In the genomic region with DNA sequence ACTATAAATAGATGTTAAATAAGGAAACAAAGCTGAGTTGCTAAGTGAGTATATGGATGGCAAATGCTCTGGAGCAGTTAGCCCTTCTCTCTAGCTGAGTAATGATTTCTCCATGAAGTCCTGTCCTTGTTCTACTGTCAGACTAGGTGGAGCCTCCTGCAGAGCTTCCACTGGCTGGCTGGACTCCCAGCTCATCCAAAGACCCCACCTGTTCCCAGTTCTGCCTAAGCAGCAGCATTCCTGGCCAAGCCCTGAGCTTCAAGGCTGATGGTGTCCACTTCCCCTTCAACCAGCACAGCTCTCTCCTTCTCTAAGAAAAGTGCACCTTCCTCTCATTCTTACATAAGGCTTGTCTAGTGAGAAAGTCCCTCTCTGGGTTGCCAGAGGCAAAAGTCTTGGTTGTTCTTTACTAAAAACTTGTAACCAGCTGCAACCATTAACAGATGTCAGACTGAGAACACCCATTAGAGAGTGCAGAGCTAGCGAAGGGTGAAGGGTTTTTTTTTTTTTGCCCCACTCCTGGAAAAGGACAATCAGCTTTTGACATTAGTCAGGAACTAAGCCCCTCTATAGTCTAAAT, we compare ENCODE assay signal across 10 cellular contexts. TPM values are rescaled to one million over a fixed set of nuclear protein-coding genes. Genes with fewer than 3 reads are reported as not detected.
DNase-seq lines count a peak whose midpoint lies in the region; ATAC-seq and TF ChIP-seq lines count a peak whose summit lies in the region.
"Had no signal": no experiment of that assay in that cellular context is flagged by ENCODE, and none has a peak within 500 bp of the region (broad histone marks: within the 10 kb centered on the region; RNA-seq: fewer than 3 reads in every experiment).

No MANE protein-coding gene starts in this region.

- peaks cover 27% of the 10 kb centered on the region for H3K36me3 Mint-ChIP-seq in activated naive CD4-positive, alpha-beta T cell treated with anti-CD3 and anti-CD28 coated beads, Interleukin-2, amount 10 ng/mL, durations not matched to agents 7 days and 5 days
- H3K36me3 Mint-ChIP-seq in activated naive CD4-positive, alpha-beta T cell treated with anti-CD3 and anti-CD28 coated beads, Interleukin-2, amount 50 U/mL, for 72 hours = peaks cover 0 to 28% of the 10 kb centered on the region in 2 donors
- peaks cover 8% of the 10 kb centered on the region for H3K36me3 Mint-ChIP-seq in stimulated activated effector memory CD8-positive, alpha-beta T cell treated with anti-CD3 and anti-CD28 coated beads, Interleukin-12 subunit alpha, Interleukin-12 subunit beta, amount 100 ng/mL, for 72 hours

- H3K4me3 Mint-ChIP-seq in activated naive CD4-positive, alpha-beta T cell treated with anti-CD3 and anti-CD28 coated beads, Interleukin-2, amount 10 ng/mL, durations not matched to agents 7 days and 5 days = no peak overlapping the region
- no peak overlapping the region for H3K4me3 Mint-ChIP-seq in stimulated activated effector memory CD8-positive, alpha-beta T cell treated with anti-CD3 and anti-CD28 coated beads, Interleukin-12 subunit alpha, Interleukin-12 subunit beta, amount 100 ng/mL, for 72 hours

- no peaks in the 10 kb centered on the region for H3K36me3 ChIP-seq in colonic mucosa

- no peak overlapping the region for H3K9ac ChIP-seq in colonic mucosa (ENCODE audit: low read depth in 2 of 2, low read length in 2 of 2)

- no peaks in the 10 kb centered on the region for H3K4me1 ChIP-seq in colonic mucosa

- no peak for TF ChIP-seq CTCF in colonic mucosa (IDR thresholded peaks at IDR 0.05)

- no peaks in the 10 kb centered on the region for H3K27me3 Mint-ChIP-seq in activated naive CD4-positive, alpha-beta T cell treated with anti-CD3 and anti-CD28 coated beads, Interleukin-2, amount 10 ng/mL, durations not matched to agents 7 days and 5 days

- H3K4me3 ChIP-seq in colonic mucosa = no peak overlapping the region

- no peak for DNase-seq in activated naive CD4-positive, alpha-beta T cell treated with anti-CD3 and anti-CD28 coated beads, Interleukin-2, amount 10 ng/mL, durations not matched to agents 7 days and 5 days
- no peak for DNase-seq in activated naive CD4-positive, alpha-beta T cell treated with anti-CD3 and anti-CD28 coated beads, Interleukin-2, amount 50 U/mL, for 72 hours (ENCODE audit: low spot score in 2 of 2)
- DNase-seq in stimulated activated effector memory CD8-positive, alpha-beta T cell treated with anti-CD3 and anti-CD28 coated beads, Interleukin-12 subunit alpha, Interleukin-12 subunit beta, amount 100 ng/mL, for 72 hours (ENCODE audit: low spot score in 2 of 2) = no peak
- DNase-seq in colonic mucosa = no peak
- DNase-seq in foreskin melanocyte = no peak
- DNase-seq in stimulated activated CD8-positive, alpha-beta memory T cell treated with anti-CD3 and anti-CD28 coated beads, Interleukin-4, amount 100 ng/mL, for 48 hours = no peak
- DNase-seq: NCI-H1436 had no signal

- H3K9me3 Mint-ChIP-seq in activated naive CD4-positive, alpha-beta T cell treated with anti-CD3 and anti-CD28 coated beads, Interleukin-2, amount 10 ng/mL, durations not matched to agents 7 days and 5 days = peaks cover 16% of the 10 kb centered on the region
- H3K9me3 Mint-ChIP-seq in activated naive CD4-positive, alpha-beta T cell treated with anti-CD3 and anti-CD28 coated beads, Interleukin-2, amount 50 U/mL, for 72 hours = peaks cover 4 to 30% of the 10 kb centered on the region in 2 donors
- peaks cover 8% of the 10 kb centered on the region for H3K9me3 Mint-ChIP-seq in stimulated activated effector memory CD8-positive, alpha-beta T cell treated with anti-CD3 and anti-CD28 coated beads, Interleukin-12 subunit alpha, Interleukin-12 subunit beta, amount 100 ng/mL, for 72 hours

- no peaks in the 10 kb centered on the region for H3K9me3 ChIP-seq in colonic mucosa

- H3K4me1 Mint-ChIP-seq in activated naive CD4-positive, alpha-beta T cell treated with anti-CD3 and anti-CD28 coated beads, Interleukin-2, amount 10 ng/mL, durations not matched to agents 7 days and 5 days = peaks cover 90% of the 10 kb centered on the region
- peaks cover 69% of the 10 kb centered on the region for H3K4me1 Mint-ChIP-seq in stimulated activated effector memory CD8-positive, alpha-beta T cell treated with anti-CD3 and anti-CD28 coated beads, Interleukin-12 subunit alpha, Interleukin-12 subunit beta, amount 100 ng/mL, for 72 hours

- H3K27ac ChIP-seq in colonic mucosa = no peak overlapping the region
- H3K27ac ChIP-seq: epithelial cell of prostate had no signal

- intact Hi-C loops in colonic mucosa (cut with DNase I) = no loop called here

- H3K27ac Mint-ChIP-seq in activated naive CD4-positive, alpha-beta T cell treated with anti-CD3 and anti-CD28 coated beads, Interleukin-2, amount 10 ng/mL, durations not matched to agents 7 days and 5 days = peak overlapping the region; percentile 69
- peak overlapping the region in 1 of 2 donors; percentile 38 for H3K27ac Mint-ChIP-seq in activated naive CD4-positive, alpha-beta T cell treated with anti-CD3 and anti-CD28 coated beads, Interleukin-2, amount 50 U/mL, for 72 hours
- H3K27ac Mint-ChIP-seq in stimulated activated effector memory CD8-positive, alpha-beta T cell treated with anti-CD3 and anti-CD28 coated beads, Interleukin-12 subunit alpha, Interleukin-12 subunit beta, amount 100 ng/mL, for 72 hours = peak overlapping the region; percentile 36

- CTCF ChIA-PET in activated naive CD4-positive, alpha-beta T cell treated with anti-CD3 and anti-CD28 coated beads, Interleukin-2, amount 10 ng/mL, durations not matched to agents 7 days and 5 days (lab: Charles Lee) = interaction anchor here (1.0 to 4.2 kb wide), 7 partner anchors 9 to 318 kb away, joined by 3 to 25 read pairs (median 3); partner anchors contain the start of gene DARS1

- no peaks in the 10 kb centered on the region for H3K27me3 ChIP-seq in colonic mucosa

- ATAC-seq in activated naive CD4-positive, alpha-beta T cell treated with anti-CD3 and anti-CD28 coated beads, Interleukin-2, amount 50 U/mL, for 72 hours = no peak
- peak; percentile 46 for ATAC-seq in GM21825 (IDR thresholded peaks at IDR 0.05; ENCODE audit: unreplicated experiment)
- ATAC-seq in HG03558 (IDR thresholded peaks at IDR 0.05; ENCODE audit: extremely low read depth, unreplicated experiment) = peak; percentile 33
- no peak for ATAC-seq in stimulated activated effector memory CD8-positive, alpha-beta T cell treated with anti-CD3 and anti-CD28 coated beads, Interleukin-12 subunit alpha, Interleukin-12 subunit beta, amount 100 ng/mL, for 72 hours

RNA-seq across cellular contexts. Expression of gene CXCR4, which starts 58.9 kb away (rescaled TPM):
- total RNA-seq in activated naive CD4-positive, alpha-beta T cell treated with anti-CD3 and anti-CD28 coated beads, Interleukin-2, amount 50 U/mL, for 72 hours = 100 to 1,000 TPM; 104 to 196 TPM
- total RNA-seq in colonic mucosa = 10 to 100 TPM in 1 of 2 donors, 1 to 10 TPM in 1; 3.6 to 10.5 TPM

Comparison
In these comparisons a context has a peak if more than half of its experiments do, and no peak if none do; other contexts are left out.
1. ATAC-seq: peak in GM21825 (single experiment) and HG03558 (single experiment); none in activated naive CD4-positive, alpha-beta T cell treated with anti-CD3 and anti-CD28 coated beads, Interleukin-2, amount 50 U/mL, for 72 hours (0 of 2) and stimulated activated effector memory CD8-positive, alpha-beta T cell treated with anti-CD3 and anti-CD28 coated beads, Interleukin-12 subunit alpha, Interleukin-12 subunit beta, amount 100 ng/mL, for 72 hours (single experiment).
2. RNA of gene CXCR4, which starts 58.9 kb away (total RNA-seq): 104 to 196 TPM in activated naive CD4-positive, alpha-beta T cell treated with anti-CD3 and anti-CD28 coated beads, Interleukin-2, amount 50 U/mL, for 72 hours; 3.6 to 10.5 TPM in colonic mucosa; every median in the first group is over 4 times any median in the second.